ENCODE assay signal across 14 cellular contexts in the genomic region with DNA sequence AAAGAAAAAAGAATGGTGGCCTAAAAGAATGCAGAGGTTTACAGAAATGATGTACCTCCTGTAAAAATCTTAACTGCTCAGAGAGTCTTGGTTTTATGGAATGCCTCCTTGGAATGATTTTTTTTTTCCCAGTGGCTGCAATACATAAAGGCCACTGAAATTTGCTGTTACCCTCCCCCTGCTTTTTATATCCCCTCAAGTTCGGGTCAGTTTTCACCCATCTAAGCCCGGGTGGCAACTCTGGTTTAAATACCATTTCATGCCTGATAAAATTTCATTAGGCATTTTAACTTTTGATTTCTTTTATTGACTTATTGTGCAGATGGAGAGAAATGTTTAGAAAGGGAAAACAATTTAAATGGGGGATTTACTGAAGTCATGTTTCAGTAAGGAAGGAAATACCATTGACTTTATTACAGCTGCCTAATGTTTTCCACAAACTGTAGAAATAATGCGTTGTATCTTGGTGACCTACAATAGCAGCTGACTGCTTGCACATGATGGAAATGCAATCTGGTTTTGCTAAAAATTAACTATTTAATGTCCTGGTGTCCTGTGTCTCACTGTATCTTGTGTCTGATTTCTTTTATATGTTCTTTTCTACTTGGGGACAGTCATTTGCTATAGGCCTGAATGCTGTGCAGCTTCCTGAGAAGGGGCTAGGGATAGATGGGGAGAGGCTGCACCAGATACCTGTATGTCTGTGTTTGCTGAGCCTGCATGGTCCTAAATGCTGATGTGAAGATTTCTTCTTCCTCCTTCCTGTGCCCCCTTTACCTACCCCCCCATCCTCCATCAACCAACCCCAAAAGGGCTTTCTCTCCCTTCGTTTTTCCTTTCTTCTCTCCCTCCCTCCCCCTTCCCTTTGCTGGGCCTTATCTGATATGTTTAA.
DNase-seq lines count a peak whose midpoint lies in the region; ATAC-seq and TF ChIP-seq lines count a peak whose summit lies in the region.
"Had no signal": no experiment of that assay in that cellular context is flagged by ENCODE, and none has a peak within 500 bp of the region (broad histone marks: within the 10 kb centered on the region; RNA-seq: fewer than 3 reads in every experiment).

No MANE protein-coding gene starts in this region.

- H3K4me3 ChIP-seq in A673 (ENCODE audit: low read depth, low read length, poor library complexity, severe bottlenecking), result no peak overlapping the region
- no peak overlapping the region for H3K4me3 ChIP-seq in colonic mucosa
- no peak overlapping the region for H3K4me3 ChIP-seq in esophagus muscularis mucosa

- H3K27ac ChIP-seq in A673 (ENCODE audit: low read depth, low read length, poor library complexity, severe bottlenecking) (no peak overlapping the region), KOPT-K1 (ENCODE audit: low read depth, low read length, poor library complexity, severe bottlenecking) (peak overlapping the region; percentile 50), colonic mucosa (peak overlapping the region; percentile 52), esophagus muscularis mucosa (replicated peaks in 1 of 4) (no peak overlapping the region)

- no peaks in the 10 kb centered on the region for H3K27me3 Mint-ChIP-seq in mesothelial cell of epicardium (ENCODE audit: low read depth)
- H3K27me3 Mint-ChIP-seq: activated B cell treated with CpG ODN at 0.5 μM for 24 hours; stimulated activated naive B cell treated with anti-CD40 and anti-IgM and Interleukin-4, amounts not matched to agents 10 μg/mL and 1 μg/mL and 100 μg/mL, for 72 hours had no signal

- TF ChIP-seq POLR2A in esophagus muscularis mucosa (IDR thresholded peaks at IDR 0.05; ENCODE audit: low read depth), result no peak

- intact Hi-C loops in A673 (cut with micrococcal nuclease; ENCODE audit: unreplicated experiment) (no loop called here), colonic mucosa (cut with DNase I) (loop anchor here (10.0 kb wide), 1 partner anchor 71 kb away; no protein-coding TSS in a partner anchor), esophagus muscularis mucosa (cut with DNase I) (no loop called here)

- TF ChIP-seq CTCF in A673 (conservative IDR thresholded peaks at IDR 0.05; ENCODE audit: low read depth, low read length), result no peak
- no peak for TF ChIP-seq CTCF in colonic mucosa (IDR thresholded peaks at IDR 0.05)
- no peak for TF ChIP-seq CTCF in mesothelial cell of epicardium (IDR thresholded peaks at IDR 0.05; ENCODE audit: unreplicated experiment)
- TF ChIP-seq CTCF in esophagus muscularis mucosa (IDR thresholded peaks at IDR 0.05), result no peak

- H3K4me1 ChIP-seq in A673 (ENCODE audit: insufficient read depth, low read length, poor library complexity, severe bottlenecking) (peaks cover 31% of the 10 kb centered on the region), colonic mucosa (peaks cover 19% of the 10 kb centered on the region), esophagus muscularis mucosa (peaks cover 5 to 12% (median 11%) of the 10 kb centered on the region in 4 donors)
- H3K4me1 ChIP-seq: BE2C had no signal

- WGBS in esophagus muscularis mucosa, result 54% methylated on average over 4 of the region's 4 CpGs

- no peaks in the 10 kb centered on the region for H3K9me3 Mint-ChIP-seq in mesothelial cell of epicardium
- H3K9me3 Mint-ChIP-seq: activated B cell treated with CpG ODN at 0.5 μM for 24 hours; activated naive CD4-positive, alpha-beta T cell treated with anti-CD3 and anti-CD28 coated beads, Interleukin-2, amount 50 U/mL, for 24 hours; stimulated activated naive B cell treated with anti-CD40 and anti-IgM and Interleukin-4, amounts not matched to agents 10 μg/mL and 1 μg/mL and 100 μg/mL, for 72 hours had no signal

- H3K9ac ChIP-seq in colonic mucosa (ENCODE audit: low read depth in 2 of 2, low read length in 2 of 2), result peak overlapping the region in 1 of 2 donors; percentile 22

- no TSS peak for BruUV-seq in A673 (replicated peaks; lab: Mats Ljungman, UMichigan)

- no peaks in the 10 kb centered on the region for H3K9me3 ChIP-seq in A673 (ENCODE audit: low read depth, low read length, poor library complexity, severe bottlenecking)
- H3K9me3 ChIP-seq in KOPT-K1 (ENCODE audit: insufficient read depth, low read length, poor library complexity, severe bottlenecking), result no peaks in the 10 kb centered on the region
- H3K9me3 ChIP-seq in colonic mucosa, result no peaks in the 10 kb centered on the region
- H3K9me3 ChIP-seq in esophagus muscularis mucosa, result no peaks in the 10 kb centered on the region
- H3K9me3 ChIP-seq: BE2C had no signal

- TF ChIP-seq EP300 in esophagus muscularis mucosa (IDR thresholded peaks at IDR 0.05), result no peak

- peaks cover 50% of the 10 kb centered on the region for H3K4me1 Mint-ChIP-seq in mesothelial cell of epicardium
- H3K4me1 Mint-ChIP-seq: activated B cell treated with CpG ODN at 0.5 μM for 24 hours had no signal

- peak overlapping the region; percentile 74 for H3K27ac Mint-ChIP-seq in mesothelial cell of epicardium
- H3K27ac Mint-ChIP-seq: activated B cell treated with CpG ODN at 0.5 μM for 24 hours had no signal

- no peak for ATAC-seq in GM21515 (IDR thresholded peaks at IDR 0.05; ENCODE audit: unreplicated experiment)
- ATAC-seq: left lobe of liver had no signal

- no peaks in the 10 kb centered on the region for H3K36me3 ChIP-seq in A673 (ENCODE audit: insufficient read depth, low read length, poor library complexity, severe bottlenecking)
- no peaks in the 10 kb centered on the region for H3K36me3 ChIP-seq in KOPT-K1 (ENCODE audit: insufficient read depth, low read length)
- no peaks in the 10 kb centered on the region for H3K36me3 ChIP-seq in colonic mucosa
- no peaks in the 10 kb centered on the region for H3K36me3 ChIP-seq in esophagus muscularis mucosa
- H3K36me3 ChIP-seq: BE2C had no signal

- CTCF ChIA-PET in A673 (lab: Charles Lee), result no interaction called here

- DNase-seq in A673 (ENCODE audit: low spot score), result peak; percentile 33
- DNase-seq in colonic mucosa, result no peak
- no peak for DNase-seq in mesothelial cell of epicardium (ENCODE audit: low spot score in 2 of 2, unreplicated experiment in 2 of 2)
- no peak for DNase-seq in activated naive CD4-positive, alpha-beta T cell treated with Interleukin-2 at 50 U/mL for 16 hours
- no peak for DNase-seq in germinal center (ENCODE audit: low spot score)
- no peak for DNase-seq in esophagus muscularis mucosa (ENCODE audit: extremely low spot score)
- DNase-seq: activated B cell treated with CpG ODN at 0.5 μM for 24 hours; BE2C; NCI-H1694 treated with DMSO at 0.1 percent for 48 hours; stimulated activated naive B cell treated with anti-CD40 and anti-IgM and Interleukin-4, amounts not matched to agents 10 μg/mL and 1 μg/mL and 100 μg/mL, for 72 hours had no signal

- peaks cover 4% of the 10 kb centered on the region for H3K27me3 ChIP-seq in A673 (replicated peaks; ENCODE audit: insufficient read depth, low read depth, low read length, poor library complexity)
- H3K27me3 ChIP-seq in colonic mucosa, result no peaks in the 10 kb centered on the region
- H3K27me3 ChIP-seq in esophagus muscularis mucosa, result no peaks in the 10 kb centered on the region
- H3K27me3 ChIP-seq: BE2C had no signal

- no peaks in the 10 kb centered on the region for H3K36me3 Mint-ChIP-seq in mesothelial cell of epicardium
- H3K36me3 Mint-ChIP-seq: activated naive CD4-positive, alpha-beta T cell treated with anti-CD3 and anti-CD28 coated beads, Interleukin-2, amount 50 U/mL, for 24 hours; stimulated activated naive B cell treated with anti-CD40 and anti-IgM and Interleukin-4, amounts not matched to agents 10 μg/mL and 1 μg/mL and 100 μg/mL, for 72 hours had no signal

- peak overlapping the region; percentile 2 for H3K4me3 Mint-ChIP-seq in mesothelial cell of epicardium
- H3K4me3 Mint-ChIP-seq: activated B cell treated with CpG ODN at 0.5 μM for 24 hours; activated naive CD4-positive, alpha-beta T cell treated with anti-CD3 and anti-CD28 coated beads, Interleukin-2, amount 50 U/mL, for 24 hours; stimulated activated naive B cell treated with anti-CD40 and anti-IgM and Interleukin-4, amounts not matched to agents 10 μg/mL and 1 μg/mL and 100 μg/mL, for 72 hours had no signal

- POLR2A ChIA-PET in A673 (lab: Charles Lee; ENCODE audit: low non-redundant PET), result no interaction called here

Comparison
In these comparisons a context has a peak if more than half of its experiments do, and no peak if none do; other contexts are left out.
1. H3K27ac ChIP-seq: peak in KOPT-K1 (single experiment) and colonic mucosa (single experiment); none in A673 (single experiment) and esophagus muscularis mucosa (0 of 4).